15 cellular contexts compared by ENCODE assay signal in genomic region chr9:79617395-79617794, GRCh38. TPM values are rescaled to one million over a fixed set of nuclear protein-coding genes. Genes with fewer than 3 reads are reported as not detected.
DNase-seq lines count a peak whose midpoint lies in the region; ATAC-seq and TF ChIP-seq lines count a peak whose summit lies in the region.
"Had no signal": no experiment of that assay in that cellular context is flagged by ENCODE, and none has a peak within 500 bp of the region (broad histone marks: within the 10 kb centered on the region; RNA-seq: fewer than 3 reads in every experiment).

No MANE protein-coding gene starts in this region.

- ATAC-seq in left lobe of liver: peak; percentile 77
- ATAC-seq: activated CD8-positive, alpha-beta T cell treated with anti-CD3 and anti-CD28 coated beads for 36 hours; stimulated activated effector memory CD8-positive, alpha-beta T cell treated with anti-CD3 and anti-CD28 coated beads, Interleukin-12 subunit alpha, Interleukin-12 subunit beta, amount 100 ng/mL, for 72 hours had no signal

- no peaks in the 10 kb centered on the region for H3K27me3 ChIP-seq in thyroid gland
- H3K27me3 ChIP-seq: esophagus muscularis mucosa had no signal

- H3K4me1 ChIP-seq in thyroid gland: peaks cover 11 to 13% of the 10 kb centered on the region in 2 donors

- intact Hi-C loops in thyroid gland (cut with DNase I): no loop called here

- H3K4me3 ChIP-seq in choroid plexus epithelial cell (ENCODE audit: low read depth, low read length) (no peak overlapping the region), thyroid gland (replicated peaks in 1 of 3) (no peak overlapping the region)
- H3K4me3 ChIP-seq: esophagus muscularis mucosa had no signal

- TF ChIP-seq CTCF in choroid plexus epithelial cell (conservative IDR thresholded peaks at IDR 0.05; ENCODE audit: low read depth, low read length) (no peak), thyroid gland (IDR thresholded peaks at IDR 0.05) (no peak)

- peak overlapping the region in 2 of 3 donors; percentile 3 to 27 for H3K27ac ChIP-seq in thyroid gland

- no peaks in the 10 kb centered on the region for H3K9me3 ChIP-seq in thyroid gland
- H3K9me3 ChIP-seq: esophagus muscularis mucosa, SK-N-SH had no signal

- WGBS in thyroid gland, 2 donors: 33 to 34% methylated on average over 4 of the region's 4 CpGs

- no peaks in the 10 kb centered on the region for H3K36me3 ChIP-seq in thyroid gland
- H3K36me3 ChIP-seq: esophagus muscularis mucosa had no signal

- DNase-seq in HCEC 1CT (peak; percentile 49), choroid plexus epithelial cell (ENCODE audit: low read depth) (peak; percentile 77), left lobe of liver (ENCODE audit: low spot score) (peak; percentile 50), thyroid gland (peak; percentile 63 to 67), SK-N-DZ (ENCODE audit: low spot score) (no peak), AG08396 (ENCODE audit: low spot score) (no peak), GDM1 (lab: John Stamatoyannopoulos, UW) (no peak)
- DNase-seq: activated CD8-positive, alpha-beta T cell treated with anti-CD3 and anti-CD28 coated beads for 36 hours; CD4-positive, alpha-beta memory T cell; midbrain; NCI-H2171; SK-N-SH; stimulated activated CD4-positive, alpha-beta T cell treated with anti-CD3 and anti-CD28 coated beads, Interleukin-2, amount 100 ng/mL, for 48 hours had no signal

- TF ChIP-seq POLR2A in thyroid gland (IDR thresholded peaks at IDR 0.05): no peak

RNA-seq across cellular contexts. Expression of gene TLE4, which starts 45.6 kb away (rescaled TPM):
- total RNA-seq in left lobe of liver (3.4 TPM), thyroid gland (10 to 100 TPM; 40.3 to 64.2 (median 52.8) TPM)
- 68.9 and 74.0 TPM in 2 replicates for polyA plus RNA-seq in SK-N-DZ (2014; cell fraction: cytosol; rRNA removed)
- 50.8 and 52.3 TPM in 2 replicates for polyA plus RNA-seq in SK-N-DZ (2014; cell fraction: nucleus; rRNA removed)

Comparison
In these comparisons a context has a peak if more than half of its experiments do, and no peak if none do; other contexts are left out.
1. DNase-seq: peak in HCEC 1CT (single experiment), choroid plexus epithelial cell (single experiment), left lobe of liver (single experiment) and thyroid gland (2 of 2); none in SK-N-DZ (single experiment), AG08396 (single experiment) and GDM1 (single experiment).